Comparison of ENCODE assay signal across 14 cellular contexts in genomic region chr7:150421831-150422230, GRCh38. TPM values are rescaled to one million over a fixed set of nuclear protein-coding genes. Genes with fewer than 3 reads are reported as not detected.
"Had no signal": no experiment of that assay in that cellular context is flagged by ENCODE, and none has a peak within 500 bp of the region (broad histone marks: within the 10 kb centered on the region; RNA-seq: fewer than 3 reads in every experiment).

No MANE protein-coding gene starts in this region.

- H3K27ac Mint-ChIP-seq: activated naive CD8-positive, alpha-beta T cell treated with anti-CD3 and anti-CD28 coated beads for 36 hours; activated T-helper 17 cell treated with anti-CD3 and anti-CD28 coated beads, Interleukin-2, amount 50 U/mL, for 72 hours; endodermal cell had no signal

- H3K4me1 Mint-ChIP-seq: endodermal cell had no signal

- DNase-seq: activated CD4-positive, alpha-beta T cell treated with anti-CD3 and anti-CD28 coated beads for 1 hour; activated naive CD8-positive, alpha-beta T cell treated with anti-CD3 and anti-CD28 coated beads for 36 hours; activated T-cell treated with anti-CD3 and anti-CD28 coated beads, Interleukin-2, amount 50 U/mL, for 1 hour; foreskin melanocyte; stimulated activated CD4-positive, alpha-beta T cell treated with anti-CD3 and anti-CD28 coated beads, Interleukin-2, amount 100 ng/mL, for 24 hours; stimulated activated naive CD8-positive, alpha-beta T cell treated with anti-CD3 and anti-CD28 coated beads, Interleukin-15, Interleukin-2, amounts not matched to agents 100 U/mL and 50 U/mL, for 24 hours; T-helper 1 cell; T-helper 9 cell; upper lobe of left lung had no signal

- H3K4me3 Mint-ChIP-seq: activated naive CD8-positive, alpha-beta T cell treated with anti-CD3 and anti-CD28 coated beads for 36 hours; endodermal cell; neural crest cell had no signal

- H3K9me3 Mint-ChIP-seq: activated naive CD8-positive, alpha-beta T cell treated with anti-CD3 and anti-CD28 coated beads for 36 hours; activated T-helper 17 cell treated with anti-CD3 and anti-CD28 coated beads, Interleukin-2, amount 50 U/mL, for 72 hours; endodermal cell had no signal

- H3K27me3 Mint-ChIP-seq: activated T-helper 17 cell treated with anti-CD3 and anti-CD28 coated beads, Interleukin-2, amount 50 U/mL, for 72 hours had no signal

- H3K36me3 Mint-ChIP-seq: activated naive CD8-positive, alpha-beta T cell treated with anti-CD3 and anti-CD28 coated beads for 36 hours had no signal

RNA-seq across cellular contexts. Expression of gene GIMAP8, which starts 28.6 kb away (rescaled TPM):
- total RNA-seq: endodermal cell, epithelial cell of proximal tubule, myocyte, neural crest cell had no signal
